ENCODE assay signal across 9 cellular contexts in genomic region chr11:46330154-46330886, GRCh38.
DNase-seq lines count a peak whose midpoint lies in the region; ATAC-seq and TF ChIP-seq lines count a peak whose summit lies in the region.
"Had no signal": no experiment of that assay in that cellular context is flagged by ENCODE, and none has a peak within 500 bp of the region (broad histone marks: within the 10 kb centered on the region; RNA-seq: fewer than 3 reads in every experiment).

No MANE protein-coding gene starts in this region.

- no peaks in the 10 kb centered on the region for H3K9me3 Mint-ChIP-seq in effector memory CD8-positive, alpha-beta T cell
- H3K9me3 Mint-ChIP-seq: stimulated activated memory B cell treated with anti-CD40 and anti-IgM and Interleukin-4, amounts not matched to agents 10 μg/mL and 1 μg/mL and 100 μg/mL, for 72 hours had no signal

- CTCF ChIA-PET in GM10248 (lab: Yijun Ruan, JAX) = interaction anchor here (0.8 to 3.7 kb wide), 12 partner anchors 9 to 202 kb away, joined by 3 to 23 read pairs (median 8); partner anchors contain the start of gene DGKZ

- H3K27me3 Mint-ChIP-seq in effector memory CD8-positive, alpha-beta T cell = peaks cover 52 to 96% of the 10 kb centered on the region in 2 donors

- TF ChIP-seq CTCF in GM10248 (IDR thresholded peaks at IDR 0.05; ENCODE audit: control extremely low read depth, extremely low read depth, low read depth, missing control alignments) = no peak

- H3K27me3 ChIP-seq in BLaER1 = peaks cover 87% of the 10 kb centered on the region

- no peak overlapping the region for H3K9ac ChIP-seq in BLaER1

- POLR2A ChIA-PET in GM10248 (lab: Yijun Ruan, JAX) = interaction anchor here (0.6 kb wide), 1 partner anchor 14 kb away, joined by 6 read pairs; no protein-coding TSS in a partner anchor

- peak overlapping the region; percentile 68 for H3K4me2 ChIP-seq in BLaER1

- ATAC-seq in effector memory CD8-positive, alpha-beta T cell (replicated peaks) = no peak
- ATAC-seq: stimulated activated memory B cell treated with anti-CD40 and anti-IgM and Interleukin-4, amounts not matched to agents 10 μg/mL and 1 μg/mL and 100 μg/mL, for 72 hours had no signal

- H3K4me3 ChIP-seq in BLaER1 = no peak overlapping the region

- DNase-seq in DMS79 (lab: John Stamatoyannopoulos, UW) (peak; percentile 30), NCI-H345 treated with DMSO at 0.1 percent for 48 hours (lab: John Stamatoyannopoulos, UW; ENCODE audit: unreplicated experiment) (peak; percentile 57), ACHN (no peak), GM10248 (ENCODE audit: extremely low spot score) (no peak), iPS-NIHi11 (ENCODE audit: low spot score) (no peak), epidermal melanocyte (ENCODE audit: insufficient read length, low spot score) (no peak)
- no peak for DNase-seq in effector memory CD8-positive, alpha-beta T cell

- no peak overlapping the region for H3K27ac ChIP-seq in BLaER1

- peaks cover 37% of the 10 kb centered on the region for H4K20me1 ChIP-seq in BLaER1

- peak overlapping the region; percentile 52 to 63 for H3K4me3 Mint-ChIP-seq in effector memory CD8-positive, alpha-beta T cell
- H3K4me3 Mint-ChIP-seq: stimulated activated memory B cell treated with anti-CD40 and anti-IgM and Interleukin-4, amounts not matched to agents 10 μg/mL and 1 μg/mL and 100 μg/mL, for 72 hours had no signal

- peak overlapping the region in 1 of 2 donors; percentile 53 for H3K27ac Mint-ChIP-seq in effector memory CD8-positive, alpha-beta T cell
- H3K27ac Mint-ChIP-seq: stimulated activated memory B cell treated with anti-CD40 and anti-IgM and Interleukin-4, amounts not matched to agents 10 μg/mL and 1 μg/mL and 100 μg/mL, for 72 hours had no signal

- no peaks in the 10 kb centered on the region for H3K9me3 ChIP-seq in BLaER1

- no peaks in the 10 kb centered on the region for H3K36me3 Mint-ChIP-seq in effector memory CD8-positive, alpha-beta T cell (ENCODE audit: insufficient read depth)
- H3K36me3 Mint-ChIP-seq: stimulated activated memory B cell treated with anti-CD40 and anti-IgM and Interleukin-4, amounts not matched to agents 10 μg/mL and 1 μg/mL and 100 μg/mL, for 72 hours had no signal

- peaks cover 13 to 25% of the 10 kb centered on the region in 2 donors for H3K4me1 Mint-ChIP-seq in effector memory CD8-positive, alpha-beta T cell (ENCODE audit: low read depth in 2 of 2)

- H3K4me1 ChIP-seq in BLaER1 = peaks cover 39% of the 10 kb centered on the region

- in situ Hi-C loops in ACHN (cut with HindIII; ENCODE audit: low pct_ligation_motif_present, low pct_unique_long_range_greater_than_20kb, low sequenced_read_pairs) = no loop called here

- no peaks in the 10 kb centered on the region for H3K36me3 ChIP-seq in BLaER1

Comparison
In these comparisons a context has a peak if more than half of its experiments do, and no peak if none do; other contexts are left out.
1. DNase-seq: peak in DMS79 (single experiment) and NCI-H345 treated with DMSO at 0.1 percent for 48 hours (single experiment); none in effector memory CD8-positive, alpha-beta T cell (0 of 3), ACHN (single experiment), GM10248 (single experiment), iPS-NIHi11 (single experiment) and epidermal melanocyte (single experiment).